In genomic region chrX:43140546-43140945, GRCh38 we compare ENCODE assay signal across 20 cellular contexts.
DNase-seq lines count a peak whose midpoint lies in the region; ATAC-seq, FAIRE-seq and TF ChIP-seq lines count a peak whose summit lies in the region.
"Had no signal": no experiment of that assay in that cellular context is flagged by ENCODE, and none has a peak within 500 bp of the region (broad histone marks: within the 10 kb centered on the region; RNA-seq: fewer than 3 reads in every experiment).

No MANE protein-coding gene starts in this region.

- H3K27me3 Mint-ChIP-seq in Calu3 (ENCODE audit: unreplicated experiment): no peaks in the 10 kb centered on the region

- no peaks in the 10 kb centered on the region for H3K4me1 Mint-ChIP-seq in Calu3 (ENCODE audit: low read depth, unreplicated experiment)
- H3K4me1 Mint-ChIP-seq: CD14-positive monocyte; CD8-positive, alpha-beta memory T cell; IgD-negative memory B cell had no signal

- no peak for DNase-seq in Calu3
- DNase-seq in GM18507 (ENCODE audit: extremely low spot score, insufficient read length, low read depth): no peak
- no peak for DNase-seq in RWPE2 (ENCODE audit: low spot score)
- peak; percentile 5 to 35 for DNase-seq in foreskin keratinocyte
- DNase-seq in stimulated activated naive CD4-positive, alpha-beta T cell (lab: John Stamatoyannopoulos, UW): no peak
- DNase-seq: Caco-2; CD8-positive, alpha-beta memory T cell; DMS 273 treated with DMSO at 0.1 percent for 48 hours; DMS79 treated with DMSO at 0.1 percent for 48 hours; EL; HFFc6; KG1 had no signal

- H3K36me3 ChIP-seq in RWPE2 (ENCODE audit: low read depth): no peaks in the 10 kb centered on the region
- H3K36me3 ChIP-seq: HAP-1 had no signal

- ATAC-seq in RWPE2 (ENCODE audit: low read depth): peak; percentile 61; the same call in 1 of the 3 replicates
- peak; percentile 61 for ATAC-seq in foreskin keratinocyte
- no peak for ATAC-seq in GM19452 (IDR thresholded peaks at IDR 0.05; ENCODE audit: unreplicated experiment)
- ATAC-seq in HG03280 (IDR thresholded peaks at IDR 0.05; ENCODE audit: unreplicated experiment): no peak

- BruUV-seq in Calu3 (replicated peaks; lab: Mats Ljungman, UMichigan): no TSS peak

- FAIRE-seq in GM18507 (lab: Jason Lieb, UNC): peak; percentile 24
- FAIRE-seq: G401.6, GM12891, H1 had no signal

- H3K27me3 ChIP-seq in RWPE2 (ENCODE audit: insufficient read depth, poor library complexity, severe bottlenecking) (no peaks in the 10 kb centered on the region), foreskin keratinocyte (no peaks in the 10 kb centered on the region)

- peak overlapping the region; percentile 74 for H3K27ac Mint-ChIP-seq in Calu3 (ENCODE audit: unreplicated experiment)
- H3K27ac Mint-ChIP-seq: CD14-positive monocyte; CD8-positive, alpha-beta memory T cell; HFFc6; IgD-negative memory B cell had no signal

- H3K9me3 Mint-ChIP-seq in Calu3 (ENCODE audit: low read depth, unreplicated experiment): no peaks in the 10 kb centered on the region
- H3K9me3 Mint-ChIP-seq: CD8-positive, alpha-beta memory T cell; HFFc6; IgD-negative memory B cell had no signal

- no peaks in the 10 kb centered on the region for H3K9me3 ChIP-seq in RWPE2 (ENCODE audit: severe bottlenecking)
- H3K9me3 ChIP-seq: Caco-2, HAP-1 had no signal

- intact Hi-C loops in Calu3 (cut with micrococcal nuclease; ENCODE audit: unreplicated experiment): no loop called here

- CTCF ChIA-PET in Calu3 (lab: Charles Lee): no interaction called here

- no peak overlapping the region for H3K4me3 ChIP-seq in RWPE2 (ENCODE audit: severe bottlenecking)
- H3K4me3 ChIP-seq: HAP-1 had no signal

- H3K4me3 Mint-ChIP-seq in Calu3 (ENCODE audit: low read depth, unreplicated experiment): no peak overlapping the region
- H3K4me3 Mint-ChIP-seq: CD14-positive monocyte; CD8-positive, alpha-beta memory T cell; HFFc6; IgD-negative memory B cell had no signal

- no peak for TF ChIP-seq CTCF in Calu3 (IDR thresholded peaks at IDR 0.05; ENCODE audit: unreplicated experiment)
- TF ChIP-seq CTCF in RWPE2 (IDR thresholded peaks at IDR 0.05; ENCODE audit: poor library complexity, severe bottlenecking): no peak
- no peak for TF ChIP-seq CTCF in foreskin keratinocyte (conservative IDR thresholded peaks at IDR 0.05)

- H3K27ac ChIP-seq in RWPE2 (ENCODE audit: poor library complexity, severe bottlenecking) (no peak overlapping the region), foreskin keratinocyte (no peak overlapping the region)

- H3K4me1 ChIP-seq in RWPE2 (ENCODE audit: insufficient read depth, poor library complexity, severe bottlenecking) (peaks cover 10% of the 10 kb centered on the region), foreskin keratinocyte (no peaks in the 10 kb centered on the region)
- H3K4me1 ChIP-seq: Caco-2 had no signal

- no peaks in the 10 kb centered on the region for H3K36me3 Mint-ChIP-seq in Calu3 (ENCODE audit: insufficient read depth, unreplicated experiment)
- H3K36me3 Mint-ChIP-seq: CD14-positive monocyte had no signal

Comparison
In these comparisons a context has a peak if more than half of its experiments do, and no peak if none do; other contexts are left out.
1. DNase-seq: peak in foreskin keratinocyte (2 of 2); none in Calu3 (single experiment), GM18507 (single experiment), RWPE2 (single experiment) and stimulated activated naive CD4-positive, alpha-beta T cell (0 of 6).
2. ATAC-seq: peak in RWPE2 (single experiment) and foreskin keratinocyte (single experiment); none in GM19452 (single experiment) and HG03280 (single experiment).